9 cellular contexts compared by ENCODE assay signal in genomic region chr7:48101880-48102448, GRCh38. TPM values are rescaled to one million over a fixed set of nuclear protein-coding genes. Genes with fewer than 3 reads are reported as not detected.
DNase-seq lines count a peak whose midpoint lies in the region; ATAC-seq, FAIRE-seq and TF ChIP-seq lines count a peak whose summit lies in the region.
"Had no signal": no experiment of that assay in that cellular context is flagged by ENCODE, and none has a peak within 500 bp of the region (broad histone marks: within the 10 kb centered on the region; RNA-seq: fewer than 3 reads in every experiment).

No MANE protein-coding gene starts in this region.

- H3K9me3 ChIP-seq in SU-DHL-6 (ENCODE audit: insufficient read depth, low read length) (no peaks in the 10 kb centered on the region), fibroblast of lung (ENCODE audit: control insufficient read depth, insufficient read depth, low read depth, low read length) (no peaks in the 10 kb centered on the region)

- no peak for FAIRE-seq in GM12891 (lab: Jason Lieb, UNC)

- no peaks in the 10 kb centered on the region for H3F3A ChIP-seq in SU-DHL-6 (ENCODE audit: insufficient read depth)

- H3K9ac ChIP-seq in SU-DHL-6 (ENCODE audit: low read length) = no peak overlapping the region
- H3K9ac ChIP-seq in fibroblast of lung (ENCODE audit: insufficient read depth, low read length) = no peak overlapping the region

- no peak overlapping the region for H3K27ac ChIP-seq in SU-DHL-6 (ENCODE audit: low read depth, low read length)
- H3K27ac ChIP-seq in fibroblast of lung (ENCODE audit: insufficient read depth, low read length) = no peak overlapping the region

- H3K9me2 ChIP-seq in SU-DHL-6 (replicated peaks; ENCODE audit: insufficient read depth, low read length) = no peaks in the 10 kb centered on the region

- H3K36me3 ChIP-seq in SU-DHL-6 (ENCODE audit: low read length) (no peaks in the 10 kb centered on the region), fibroblast of lung (ENCODE audit: control insufficient read depth, insufficient read depth, low read length) (peaks cover 12% of the 10 kb centered on the region)

- H3K4me3 ChIP-seq in SU-DHL-6 (ENCODE audit: insufficient read depth, low read length, poor library complexity, severe bottlenecking) (no peak overlapping the region), fibroblast of lung (replicated peaks in 1 of 4; ENCODE audit: control extremely low read depth in 1 of 4, insufficient read depth in 1 of 4, low read depth in 3 of 4, low read length in 4 of 4) (no peak overlapping the region)

- no peaks in the 10 kb centered on the region for H3K79me2 ChIP-seq in SU-DHL-6 (ENCODE audit: insufficient read depth, low read length)
- no peaks in the 10 kb centered on the region for H3K79me2 ChIP-seq in fibroblast of lung (ENCODE audit: control insufficient read depth, insufficient read depth, low read length)

- TF ChIP-seq POLR2A in GM12891 (IDR thresholded peaks at IDR 0.05; ENCODE audit: low read depth, low read length) = no peak

- peak; percentile 50 for DNase-seq in stimulated activated CD4-positive, alpha-beta T cell treated with anti-CD3 and anti-CD28 coated beads, Interleukin-15, amount 100 ng/mL, for 24 hours
- DNase-seq in stimulated activated CD4-positive, alpha-beta T cell treated with anti-CD3 and anti-CD28 coated beads, Interleukin-4, amount 100 ng/mL, for 24 hours = no peak
- DNase-seq in fibroblast of lung (ENCODE audit: low read depth in 2 of 2) (no peak), kidney tubule cell (ENCODE audit: low spot score) (no peak), activated gamma-delta T cell treated with Interleukin-2 at 50 U/mL for 16 hours (no peak), GM12891 (ENCODE audit: insufficient read length, low spot score) (no peak)
- DNase-seq: GF-D8 had no signal

- H2AFZ ChIP-seq in SU-DHL-6 (ENCODE audit: low read depth, low read length, severe bottlenecking) (no peak overlapping the region), fibroblast of lung (ENCODE audit: low read length) (no peak overlapping the region)

- TF ChIP-seq CTCF in SU-DHL-6 (IDR thresholded peaks at IDR 0.05; ENCODE audit: insufficient read depth, low read length, poor library complexity, severe bottlenecking) (peak; percentile 63), fibroblast of lung (conservative IDR thresholded peaks at IDR 0.05 in 1 of 2, IDR thresholded peaks at IDR 0.05 in 1 of 2; ENCODE audit: low read depth in 1 of 2, low read length in 2 of 2) (peak; percentile 9 to 26)

- H4K20me1 ChIP-seq in SU-DHL-6 (ENCODE audit: low read depth, low read length) = no peaks in the 10 kb centered on the region
- H4K20me1 ChIP-seq in fibroblast of lung (ENCODE audit: control insufficient read depth, extremely low read depth, insufficient read depth, low read length) = no peaks in the 10 kb centered on the region

- H3K4me2 ChIP-seq in SU-DHL-6 (ENCODE audit: low read depth, low read length, poor library complexity, severe bottlenecking) = no peak overlapping the region
- H3K4me2 ChIP-seq in fibroblast of lung (ENCODE audit: extremely low read depth, insufficient read depth, low read length) = no peak overlapping the region

- ATAC-seq in GM21576 (IDR thresholded peaks at IDR 0.05; ENCODE audit: unreplicated experiment) = no peak

- H3K4me1 ChIP-seq in fibroblast of lung (ENCODE audit: control insufficient read depth, extremely low read depth, insufficient read depth, low read length) = no peaks in the 10 kb centered on the region

- no peaks in the 10 kb centered on the region for H3K27me3 ChIP-seq in SU-DHL-6 (ENCODE audit: low read length)
- H3K27me3 ChIP-seq in fibroblast of lung (ENCODE audit: control insufficient read depth, insufficient read depth, low read length) = no peaks in the 10 kb centered on the region

TF ChIP-seq in GM12891, 5 proteins besides CTCF, POLR2A, EP300 and RAD21:
- TF ChIP-seq PAX5 (IDR thresholded peaks at IDR 0.05; ENCODE audit: insufficient read depth, low read length, severe bottlenecking) (no peak), TAF1 (IDR thresholded peaks at IDR 0.05; ENCODE audit: low read depth, low read length) (no peak), POLR2AphosphoS5 (IDR thresholded peaks at IDR 0.05; ENCODE audit: low read depth, low read length) (no peak), SPI1 (IDR thresholded peaks at IDR 0.05; ENCODE audit: low read depth, low read length) (no peak), POU2F2 (IDR thresholded peaks at IDR 0.05; ENCODE audit: low read depth, low read length) (no peak)
TF ChIP-seq in GM12891: peak in this region for 0.

RNA-seq across cellular contexts. Expression of gene UPP1, which starts 12.9 kb away (rescaled TPM):
- 9.0 and 11.7 TPM in 2 replicates for total RNA-seq in fibroblast of lung
- 9.4 and 11.7 TPM in 2 replicates for polyA plus RNA-seq in fibroblast of lung
- 14.5 and 17.2 TPM in 2 replicates for polyA plus RNA-seq in fibroblast of lung (2012)
- 6.5 and 10.6 TPM in 2 replicates for polyA minus RNA-seq in fibroblast of lung (ENCODE audit: low replicate concordance)
- polyA plus RNA-seq in GM12891 (2012; ENCODE audit: low read depth, missing spikeins) = 2.2 TPM
